8 cellular contexts compared by ENCODE assay signal in the genomic region with DNA sequence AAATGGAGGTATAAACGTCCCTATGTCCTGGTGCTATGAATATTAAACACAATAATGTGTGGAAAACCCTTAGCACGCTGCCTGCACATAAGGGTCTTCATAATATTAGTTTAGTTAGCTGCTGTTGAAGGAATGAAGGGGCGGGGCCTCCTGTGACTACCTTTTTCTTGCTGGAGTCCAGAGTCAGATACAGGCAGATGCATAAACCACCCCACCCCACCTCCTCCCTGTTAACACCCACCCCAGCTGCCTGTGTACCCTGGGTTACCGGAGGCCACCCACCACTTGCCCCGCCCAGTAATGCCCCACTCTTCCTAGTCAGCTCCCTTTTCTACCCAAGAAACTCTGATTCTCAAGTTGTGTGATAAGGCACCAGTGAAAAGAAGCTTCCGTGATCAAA.
"Had no signal": no experiment of that assay in that cellular context is flagged by ENCODE, and none has a peak within 500 bp of the region (broad histone marks: within the 10 kb centered on the region; RNA-seq: fewer than 3 reads in every experiment).

No MANE protein-coding gene starts in this region.

- H3K4me3 ChIP-seq: GM23248, HAP-1 had no signal

- DNase-seq: GM23248, GOT3, H7, HFFc6 had no signal

- ATAC-seq: HCT116, HepG2 had no signal

- H3K27ac ChIP-seq: GM23248, HL-60 had no signal

- H2AFZ ChIP-seq: GM23248 had no signal

- FAIRE-seq: HepG2 had no signal

- H3K9me3 ChIP-seq: HAP-1 had no signal

- H3K36me3 ChIP-seq: HAP-1 had no signal

- H3K4me1 ChIP-seq: HAP-1 had no signal

- H3K9ac ChIP-seq: GM23248 had no signal
